ENCODE assay signal across 26 cellular contexts in genomic region chr12:112964915-112965314, GRCh38. TPM values are rescaled to one million over a fixed set of nuclear protein-coding genes. Genes with fewer than 3 reads are reported as not detected.
"Had no signal": no experiment of that assay in that cellular context is flagged by ENCODE, and none has a peak within 500 bp of the region (broad histone marks: within the 10 kb centered on the region; RNA-seq: fewer than 3 reads in every experiment).

No MANE protein-coding gene starts in this region.

- H3K4me3 ChIP-seq: left ventricle myocardium inferior, lung, mucosa of descending colon, right atrium auricular region, sigmoid colon, spleen, suprapubic skin, thoracic aorta, tibial artery, upper lobe of right lung had no signal

- H3K9me3 Mint-ChIP-seq: natural killer cell treated with Interleukin-12 subunit alpha and Interleukin-12 subunit beta and Interleukin-15 and Interleukin-18, amount 100 ng/mL, for 72 hours; stimulated activated naive CD8-positive, alpha-beta T cell treated with anti-CD3 and anti-CD28 coated beads, Interleukin-15, Interleukin-2, amounts not matched to agents 100 ng/mL and 50 ng/mL, for 24 hours had no signal

- H3K27me3 Mint-ChIP-seq: naive thymus-derived CD4-positive, alpha-beta T cell; natural killer cell treated with Interleukin-12 subunit alpha and Interleukin-12 subunit beta and Interleukin-15 and Interleukin-18, amount 100 ng/mL, for 72 hours; stimulated activated naive CD8-positive, alpha-beta T cell treated with anti-CD3 and anti-CD28 coated beads, Interleukin-15, Interleukin-2, amounts not matched to agents 100 ng/mL and 50 ng/mL, for 24 hours had no signal

- H3K9me3 ChIP-seq: left ventricle myocardium inferior, mucosa of descending colon, sigmoid colon, spleen, suprapubic skin, thoracic aorta, tibial artery, upper lobe of right lung had no signal

- H3K9ac ChIP-seq: parathyroid adenoma had no signal

- H3K4me1 Mint-ChIP-seq: immature natural killer cell had no signal

- ATAC-seq: mucosa of descending colon; naive thymus-derived CD4-positive, alpha-beta T cell; stimulated activated effector memory CD8-positive, alpha-beta T cell treated with anti-CD3 and anti-CD28 coated beads, Interleukin-12 subunit alpha, Interleukin-12 subunit beta, amount 100 ng/mL, for 72 hours; upper lobe of right lung had no signal

- H3K27ac ChIP-seq: left ventricle myocardium inferior, parathyroid adenoma, right atrium auricular region, sigmoid colon, spleen, suprapubic skin, thoracic aorta, tibial artery, upper lobe of right lung had no signal

- H3K27ac Mint-ChIP-seq: immature natural killer cell; naive thymus-derived CD4-positive, alpha-beta T cell; natural killer cell treated with Interleukin-12 subunit alpha and Interleukin-12 subunit beta and Interleukin-15 and Interleukin-18, amount 100 ng/mL, for 72 hours; progenitor cell of endocrine pancreas; stimulated activated effector memory CD8-positive, alpha-beta T cell treated with anti-CD3 and anti-CD28 coated beads, Interleukin-12 subunit alpha, Interleukin-12 subunit beta, amount 100 ng/mL, for 72 hours; stimulated activated naive CD8-positive, alpha-beta T cell treated with anti-CD3 and anti-CD28 coated beads, Interleukin-15, Interleukin-2, amounts not matched to agents 100 ng/mL and 50 ng/mL, for 24 hours had no signal

- DNase-seq: hypothalamus; immature natural killer cell; left ventricle myocardium inferior; mesendoderm; midbrain; mucosa of descending colon; naive thymus-derived CD4-positive, alpha-beta T cell; nucleus accumbens; sigmoid colon; small intestine; spleen; stimulated activated CD4-positive, alpha-beta T cell treated with anti-CD3 and anti-CD28 coated beads, Interleukin-4, amount 100 ng/mL, for 24 hours; stimulated activated naive CD4-positive, alpha-beta T cell; tibial artery; trophoblast cell; upper lobe of right lung had no signal

- H3K4me1 ChIP-seq: left ventricle myocardium inferior, parathyroid adenoma, right atrium auricular region, sigmoid colon, spleen, suprapubic skin, tibial artery, upper lobe of right lung had no signal

- H3K27me3 ChIP-seq: right atrium auricular region, sigmoid colon, spleen, suprapubic skin, tibial artery, upper lobe of right lung had no signal

- H3K4me3 Mint-ChIP-seq: immature natural killer cell; naive thymus-derived CD4-positive, alpha-beta T cell; natural killer cell treated with Interleukin-12 subunit alpha and Interleukin-12 subunit beta and Interleukin-15 and Interleukin-18, amount 100 ng/mL, for 72 hours; stimulated activated effector memory CD8-positive, alpha-beta T cell treated with anti-CD3 and anti-CD28 coated beads, Interleukin-12 subunit alpha, Interleukin-12 subunit beta, amount 100 ng/mL, for 72 hours; stimulated activated naive CD8-positive, alpha-beta T cell treated with anti-CD3 and anti-CD28 coated beads, Interleukin-15, Interleukin-2, amounts not matched to agents 100 ng/mL and 50 ng/mL, for 24 hours had no signal

RNA-seq across cellular contexts. Expression of gene OAS2, which starts 13.4 kb away (rescaled TPM):
- total RNA-seq: progenitor cell of endocrine pancreas had no signal
- polyA plus RNA-seq: neural cell had no signal

RNA-seq across cellular contexts. Expression of gene OAS3, which starts 26.6 kb away (rescaled TPM):
- polyA plus RNA-seq: neural cell had no signal

RNA-seq across cellular contexts. Expression of gene OAS1, which starts 58.2 kb away (rescaled TPM):
- polyA plus RNA-seq: neural cell had no signal
